In genomic region chr10:74728225-74728624, GRCh38 we compare ENCODE assay signal across 20 cellular contexts.
DNase-seq lines count a peak whose midpoint lies in the region; ATAC-seq and TF ChIP-seq lines count a peak whose summit lies in the region.
"Had no signal": no experiment of that assay in that cellular context is flagged by ENCODE, and none has a peak within 500 bp of the region (broad histone marks: within the 10 kb centered on the region; RNA-seq: fewer than 3 reads in every experiment).

No MANE protein-coding gene starts in this region.

- peak overlapping the region; percentile 38; the same call in 1 of the 2 replicates for H3K27ac Mint-ChIP-seq in WTC11
- H3K27ac Mint-ChIP-seq: CD14-positive monocyte had no signal

- POLR2A ChIA-PET in HCT116 (lab: Charles Lee) (no interaction called here), WTC11 (lab: Charles Lee) (no interaction called here)

- no peak for TF ChIP-seq POLR2A in HCT116 (IDR thresholded peaks at IDR 0.05; ENCODE audit: borderline replicate concordance, extremely low read depth, insufficient read depth, insufficient read length)

- no peak overlapping the region for H3K9ac ChIP-seq in HCT116 (ENCODE audit: low read length)

- H3K9me3 Mint-ChIP-seq in WTC11 = peaks cover 36% of the 10 kb centered on the region

- H3K79me2 ChIP-seq in HCT116 (ENCODE audit: insufficient read depth, low read length) = no peaks in the 10 kb centered on the region

- DNase-seq in ELR (ENCODE audit: low read depth) (peak; percentile 24), HCT116 (ENCODE audit: low read depth, low spot score) (peak; percentile 18), WTC11 (ENCODE audit: low spot score) (no peak), renal cortical epithelial cell (ENCODE audit: low read depth) (peak; percentile 4), NCI-H2081 (lab: John Stamatoyannopoulos, UW) (no peak), middle frontal gyrus (ENCODE audit: extremely low spot score, low spot score) (no peak), GF-D8 (lab: John Stamatoyannopoulos, UW) (no peak)
- DNase-seq: DMS 273 treated with DMSO at 0.1 percent for 48 hours, DND-41, KBM-7, NCI-H1105 treated with DMSO at 0.1 percent for 48 hours, NCI-H1694 treated with DMSO at 0.1 percent for 48 hours, NCI-H2107, NCI-H226, NCI-H524, NCI-H82, SIG-M5 had no signal

- peaks cover 23% of the 10 kb centered on the region for H3K4me1 Mint-ChIP-seq in WTC11
- H3K4me1 Mint-ChIP-seq: CD14-positive monocyte had no signal

- CTCF ChIA-PET in HCT116 (lab: Charles Lee) (no interaction called here), WTC11 (lab: Charles Lee) (no interaction called here)

- no peak overlapping the region for H2AFZ ChIP-seq in HCT116 (ENCODE audit: low read depth, low read length, poor library complexity, severe bottlenecking)

- ATAC-seq in HCT116 = peak; percentile 57; the same call in 1 of the 2 replicates
- no peak for ATAC-seq in WTC11

- BruUV-seq in HCT116 (replicated peaks; lab: Mats Ljungman, UMichigan) = no TSS peak

- no peak overlapping the region for H3K4me3 Mint-ChIP-seq in WTC11
- H3K4me3 Mint-ChIP-seq: CD14-positive monocyte had no signal

- RAD21 ChIA-PET in HCT116 (lab: Charles Lee; ENCODE audit: low non-redundant PET in 1 of 2, low total read pairs in 2 of 2, uncharacterized antibody in 2 of 2, unreplicated experiment in 2 of 2) = no interaction called here

- intact Hi-C loops in HCT116 (cut with micrococcal nuclease) = no loop called here

- H3K27me3 Mint-ChIP-seq in WTC11 (ENCODE audit: low read depth) = no peaks in the 10 kb centered on the region; the same call in 1 of the 2 replicates

- H3K4me2 ChIP-seq in HCT116 (ENCODE audit: low read length) = no peak overlapping the region

- H3K36me3 ChIP-seq in HCT116 (ENCODE audit: control insufficient read depth in 1 of 2, insufficient read depth in 2 of 2, low read length in 2 of 2) = no peaks in the 10 kb centered on the region
- H3K36me3 ChIP-seq: HAP-1 had no signal

- H3K4me3 ChIP-seq in HCT116 (replicated peaks in 1 of 2; ENCODE audit: low read depth in 1 of 2, low read length in 2 of 2) = no peak overlapping the region
- H3K4me3 ChIP-seq: HAP-1 had no signal

- no peaks in the 10 kb centered on the region for H3K27me3 ChIP-seq in HCT116 (ENCODE audit: insufficient read depth, low read length)

- peaks cover 0 to 5% of the 10 kb centered on the region in 2 experiments; a peak in 1 of 4 replicates for H3K4me1 ChIP-seq in HCT116 (ENCODE audit: control insufficient read depth in 1 of 2, insufficient read depth in 2 of 2, low read length in 2 of 2)
- H3K4me1 ChIP-seq: HAP-1 had no signal

- H3K9me3 ChIP-seq in HCT116 (ENCODE audit: control insufficient read depth in 1 of 2, insufficient read depth in 1 of 2, low read depth in 1 of 2, low read length in 2 of 2) = no peaks in the 10 kb centered on the region
- H3K9me3 ChIP-seq: HAP-1 had no signal

- TF ChIP-seq CTCF in HCT116 (IDR thresholded peaks at IDR 0.05 in 2 of 3, conservative IDR thresholded peaks at IDR 0.05 in 1 of 3; ENCODE audit: borderline replicate concordance in 1 of 3, insufficient read depth in 1 of 3, low read depth in 2 of 3, low read length in 2 of 3) = no peak
- no peak for TF ChIP-seq CTCF in WTC11 (IDR thresholded peaks at IDR 0.05)

- no peak overlapping the region for H3K27ac ChIP-seq in HCT116 (ENCODE audit: low read depth, low read length)
- H3K27ac ChIP-seq: RWPE1 had no signal

- no peak for TF ChIP-seq RAD21 in HCT116 (IDR thresholded peaks at IDR 0.05; ENCODE audit: low read depth)

- peaks cover 28% of the 10 kb centered on the region for H3K36me3 Mint-ChIP-seq in WTC11
- H3K36me3 Mint-ChIP-seq: CD14-positive monocyte had no signal

- no peaks in the 10 kb centered on the region; the same call in 1 of the 2 replicates for H3K9me2 ChIP-seq in HCT116 (ENCODE audit: insufficient read depth)

- no peaks in the 10 kb centered on the region for H4K20me1 ChIP-seq in HCT116 (ENCODE audit: insufficient read depth)

TF ChIP-seq in HCT116, 20 proteins besides CTCF, POLR2A, EP300 and RAD21:
- TF ChIP-seq JUND (IDR thresholded peaks at IDR 0.05) = no peak
- TF ChIP-seq CBX3 (IDR thresholded peaks at IDR 0.05; ENCODE audit: low read depth) = 0 out of 2 replicates have a peak, but pooled peaks have one; percentile 17

TF ChIP-seq in WTC11, 78 proteins besides CTCF, POLR2A, EP300 and RAD21 (continues in another document):
- TF ChIP-seq NFATC4 (CRISPR knock-in tag; IDR thresholded peaks at IDR 0.05) = no peak
- TF ChIP-seq, protein P1, sequence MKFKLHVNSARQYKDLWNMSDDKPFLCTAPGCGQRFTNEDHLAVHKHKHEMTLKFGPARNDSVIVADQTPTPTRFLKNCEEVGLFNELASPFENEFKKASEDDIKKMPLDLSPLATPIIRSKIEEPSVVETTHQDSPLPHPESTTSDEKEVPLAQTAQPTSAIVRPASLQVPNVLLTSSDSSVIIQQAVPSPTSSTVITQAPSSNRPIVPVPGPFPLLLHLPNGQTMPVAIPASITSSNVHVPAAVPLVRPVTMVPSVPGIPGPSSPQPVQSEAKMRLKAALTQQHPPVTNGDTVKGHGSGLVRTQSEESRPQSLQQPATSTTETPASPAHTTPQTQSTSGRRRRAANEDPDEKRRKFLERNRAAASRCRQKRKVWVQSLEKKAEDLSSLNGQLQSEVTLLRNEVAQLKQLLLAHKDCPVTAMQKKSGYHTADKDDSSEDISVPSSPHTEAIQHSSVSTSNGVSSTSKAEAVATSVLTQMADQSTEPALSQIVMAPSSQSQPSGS (CRISPR knock-in tag; IDR thresholded peaks at IDR 0.05; ENCODE audit: borderline replicate concordance, low read depth) = no peak
- TF ChIP-seq ZNF281 (CRISPR knock-in tag; IDR thresholded peaks at IDR 0.05) = no peak
- TF ChIP-seq FOXJ3 (CRISPR knock-in tag; IDR thresholded peaks at IDR 0.05; ENCODE audit: borderline replicate concordance) = no peak
- no peak for TF ChIP-seq PRDM15 (CRISPR knock-in tag; IDR thresholded peaks at IDR 0.05)
- TF ChIP-seq MXD4 (CRISPR knock-in tag; IDR thresholded peaks at IDR 0.05; ENCODE audit: borderline replicate concordance) = no peak
- no peak for TF ChIP-seq NR3C1 (CRISPR knock-in tag; conservative IDR thresholded peaks at IDR 0.05; ENCODE audit: low read depth)
- no peak for TF ChIP-seq NFYB (CRISPR knock-in tag; conservative IDR thresholded peaks at IDR 0.05; ENCODE audit: low read depth)
- TF ChIP-seq, protein P2, sequence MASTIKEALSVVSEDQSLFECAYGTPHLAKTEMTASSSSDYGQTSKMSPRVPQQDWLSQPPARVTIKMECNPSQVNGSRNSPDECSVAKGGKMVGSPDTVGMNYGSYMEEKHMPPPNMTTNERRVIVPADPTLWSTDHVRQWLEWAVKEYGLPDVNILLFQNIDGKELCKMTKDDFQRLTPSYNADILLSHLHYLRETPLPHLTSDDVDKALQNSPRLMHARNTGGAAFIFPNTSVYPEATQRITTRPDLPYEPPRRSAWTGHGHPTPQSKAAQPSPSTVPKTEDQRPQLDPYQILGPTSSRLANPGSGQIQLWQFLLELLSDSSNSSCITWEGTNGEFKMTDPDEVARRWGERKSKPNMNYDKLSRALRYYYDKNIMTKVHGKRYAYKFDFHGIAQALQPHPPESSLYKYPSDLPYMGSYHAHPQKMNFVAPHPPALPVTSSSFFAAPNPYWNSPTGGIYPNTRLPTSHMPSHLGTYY (CRISPR knock-in tag; IDR thresholded peaks at IDR 0.05) = no peak

Comparison
In these comparisons a context has a peak if more than half of its experiments do, and no peak if none do; other contexts are left out.
1. DNase-seq: peak in ELR (single experiment), HCT116 (single experiment) and renal cortical epithelial cell (single experiment); none in WTC11 (single experiment), NCI-H2081 (0 of 2), middle frontal gyrus (single experiment) and GF-D8 (single experiment).